In the genomic region with DNA sequence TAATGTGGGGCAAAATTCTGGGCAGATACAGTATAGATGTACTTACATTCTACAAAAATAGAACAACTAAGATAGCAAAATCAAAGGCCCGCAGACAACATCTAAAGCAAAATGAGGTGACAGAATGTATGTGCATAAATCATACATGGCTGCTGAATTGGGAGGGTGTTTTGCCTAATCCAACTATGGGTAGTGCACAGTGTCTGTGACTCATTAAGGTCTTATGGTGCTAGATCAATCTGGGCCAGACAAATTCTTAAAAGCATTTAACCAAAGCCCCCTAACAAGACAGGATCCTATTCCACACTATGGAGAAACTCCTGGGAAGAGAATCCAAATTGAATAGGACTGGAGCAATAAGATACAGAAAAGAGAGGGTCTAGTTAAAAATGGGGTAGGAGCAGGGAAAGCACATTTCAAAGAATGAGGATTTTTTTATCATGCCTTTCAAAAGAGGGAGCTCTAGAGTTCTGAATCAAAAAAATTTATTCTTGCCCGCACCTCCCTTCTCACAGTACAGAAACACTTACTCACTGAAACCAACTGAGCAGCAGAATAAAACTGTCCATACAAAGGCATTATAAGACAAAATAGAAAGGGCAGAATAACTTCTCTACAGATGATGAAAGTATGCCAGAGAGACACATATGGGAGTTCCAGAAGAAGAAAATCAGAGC, we compare ENCODE assay signal across 2 cellular contexts.
TF ChIP-seq lines count a peak whose summit lies in the region.

No MANE protein-coding gene starts in this region.

TF ChIP-seq in liver, 16 proteins besides CTCF, POLR2A, EP300 and RAD21 (continued from another document):
- TF ChIP-seq, protein P1, sequence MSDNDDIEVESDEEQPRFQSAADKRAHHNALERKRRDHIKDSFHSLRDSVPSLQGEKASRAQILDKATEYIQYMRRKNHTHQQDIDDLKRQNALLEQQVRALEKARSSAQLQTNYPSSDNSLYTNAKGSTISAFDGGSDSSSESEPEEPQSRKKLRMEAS (IDR thresholded peaks at IDR 0.05): no peak
- TF ChIP-seq TAF1 (conservative IDR thresholded peaks at IDR 0.05): no peak
- TF ChIP-seq FOXA1 (IDR thresholded peaks at IDR 0.05): no peak
- no peak for TF ChIP-seq SP1 (IDR thresholded peaks at IDR 0.05)
- TF ChIP-seq JUND (IDR thresholded peaks at IDR 0.05): no peak
- TF ChIP-seq HNF4G (IDR thresholded peaks at IDR 0.05): no peak
- TF ChIP-seq, protein P2, sequence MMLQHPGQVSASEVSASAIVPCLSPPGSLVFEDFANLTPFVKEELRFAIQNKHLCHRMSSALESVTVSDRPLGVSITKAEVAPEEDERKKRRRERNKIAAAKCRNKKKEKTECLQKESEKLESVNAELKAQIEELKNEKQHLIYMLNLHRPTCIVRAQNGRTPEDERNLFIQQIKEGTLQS (IDR thresholded peaks at IDR 0.05): no peak
- TF ChIP-seq, protein P3, sequence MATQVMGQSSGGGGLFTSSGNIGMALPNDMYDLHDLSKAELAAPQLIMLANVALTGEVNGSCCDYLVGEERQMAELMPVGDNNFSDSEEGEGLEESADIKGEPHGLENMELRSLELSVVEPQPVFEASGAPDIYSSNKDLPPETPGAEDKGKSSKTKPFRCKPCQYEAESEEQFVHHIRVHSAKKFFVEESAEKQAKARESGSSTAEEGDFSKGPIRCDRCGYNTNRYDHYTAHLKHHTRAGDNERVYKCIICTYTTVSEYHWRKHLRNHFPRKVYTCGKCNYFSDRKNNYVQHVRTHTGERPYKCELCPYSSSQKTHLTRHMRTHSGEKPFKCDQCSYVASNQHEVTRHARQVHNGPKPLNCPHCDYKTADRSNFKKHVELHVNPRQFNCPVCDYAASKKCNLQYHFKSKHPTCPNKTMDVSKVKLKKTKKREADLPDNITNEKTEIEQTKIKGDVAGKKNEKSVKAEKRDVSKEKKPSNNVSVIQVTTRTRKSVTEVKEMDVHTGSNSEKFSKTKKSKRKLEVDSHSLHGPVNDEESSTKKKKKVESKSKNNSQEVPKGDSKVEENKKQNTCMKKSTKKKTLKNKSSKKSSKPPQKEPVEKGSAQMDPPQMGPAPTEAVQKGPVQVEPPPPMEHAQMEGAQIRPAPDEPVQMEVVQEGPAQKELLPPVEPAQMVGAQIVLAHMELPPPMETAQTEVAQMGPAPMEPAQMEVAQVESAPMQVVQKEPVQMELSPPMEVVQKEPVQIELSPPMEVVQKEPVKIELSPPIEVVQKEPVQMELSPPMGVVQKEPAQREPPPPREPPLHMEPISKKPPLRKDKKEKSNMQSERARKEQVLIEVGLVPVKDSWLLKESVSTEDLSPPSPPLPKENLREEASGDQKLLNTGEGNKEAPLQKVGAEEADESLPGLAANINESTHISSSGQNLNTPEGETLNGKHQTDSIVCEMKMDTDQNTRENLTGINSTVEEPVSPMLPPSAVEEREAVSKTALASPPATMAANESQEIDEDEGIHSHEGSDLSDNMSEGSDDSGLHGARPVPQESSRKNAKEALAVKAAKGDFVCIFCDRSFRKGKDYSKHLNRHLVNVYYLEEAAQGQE (IDR thresholded peaks at IDR 0.05): no peak
- TF ChIP-seq EGR1 (IDR thresholded peaks at IDR 0.05; ENCODE audit: low read depth in 2 of 2): no peak
- no peak for TF ChIP-seq YY1 (IDR thresholded peaks at IDR 0.05)
- TF ChIP-seq NR2F2 (IDR thresholded peaks at IDR 0.05): no peak

TF ChIP-seq in HepG2, 621 proteins besides CTCF, POLR2A, EP300 and RAD21 (continued from another document):
- TF ChIP-seq TBX2 (CRISPR knock-in tag; IDR thresholded peaks at IDR 0.05; ENCODE audit: borderline replicate concordance) (no peak), TBX3 (IDR thresholded peaks at IDR 0.05; ENCODE audit: borderline replicate concordance) (no peak)
